Comparison of ENCODE assay signal across 19 cellular contexts in the genomic region with DNA sequence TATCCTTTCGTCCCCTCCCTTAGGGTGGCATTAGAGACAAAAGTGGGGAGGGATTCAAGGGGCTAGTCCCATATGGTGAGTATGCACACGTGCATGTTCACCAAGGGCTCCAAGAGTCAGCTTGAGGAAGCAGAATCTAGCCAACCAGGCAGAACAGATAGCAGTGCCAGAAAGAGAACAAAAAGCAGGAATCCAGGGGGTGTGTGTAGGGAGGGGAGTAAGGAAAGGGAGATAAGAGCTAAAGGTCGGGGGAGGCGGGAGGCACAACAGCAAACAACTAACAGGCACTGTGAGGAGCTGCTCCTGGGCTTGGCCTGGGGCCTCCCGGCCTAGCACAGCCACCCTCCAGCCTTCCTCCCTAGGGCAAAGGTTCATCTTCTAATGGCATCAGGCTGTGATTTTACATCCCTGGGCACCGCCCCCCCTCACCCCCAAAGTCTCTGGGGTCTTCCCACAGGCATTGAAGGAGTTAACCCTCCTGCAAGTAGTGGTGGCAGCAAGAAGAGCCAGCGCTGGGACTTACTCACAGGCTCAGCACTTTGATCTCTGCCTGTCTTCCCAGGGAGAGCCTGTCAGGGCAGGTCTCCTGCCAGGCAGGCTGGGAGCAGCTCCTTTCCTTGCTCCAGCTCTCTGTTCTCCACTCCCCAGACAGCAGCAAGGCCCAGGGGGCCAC. TPM values are rescaled to one million over a fixed set of nuclear protein-coding genes. Genes with fewer than 3 reads are reported as not detected.
A peak's percentile ranks its signal among the peaks of the same experiment; 100 is the strongest.
DNase-seq lines count a peak whose midpoint lies in the region; ATAC-seq and TF ChIP-seq lines count a peak whose summit lies in the region.
"Had no signal": no experiment of that assay in that cellular context is flagged by ENCODE, and none has a peak within 500 bp of the region (broad histone marks: within the 10 kb centered on the region; RNA-seq: fewer than 3 reads in every experiment).

No MANE protein-coding gene starts in this region.

- H3K27me3 ChIP-seq in adrenal gland, result no peaks in the 10 kb centered on the region
- no peaks in the 10 kb centered on the region for H3K27me3 ChIP-seq in prostate gland (replicated peaks; ENCODE audit: insufficient read depth)
- H3K27me3 ChIP-seq: brain microvascular endothelial cell, gastrocnemius medialis had no signal

- WGBS in adrenal gland, 4 donors, result 26 to 36% (median 34%) methylated on average over 5 to 7 of the region's 7 CpGs
- WGBS in prostate gland, result 39% methylated on average over 7 of the region's 7 CpGs

- ATAC-seq in left colon, result peak; percentile 70
- ATAC-seq: effector memory CD8-positive, alpha-beta T cell; gastrocnemius medialis had no signal

- TF ChIP-seq POLR2A in adrenal gland (IDR thresholded peaks at IDR 0.05) (peak in 1 of 2 donors; percentile 49), prostate gland (IDR thresholded peaks at IDR 0.05) (no peak)

- H3K4me3 ChIP-seq in adrenal gland, result no peak overlapping the region
- H3K4me3 ChIP-seq in prostate gland, result no peak overlapping the region
- H3K4me3 ChIP-seq: gastrocnemius medialis, SJSA1, tibial artery had no signal

- DNase-seq in HUDEP-2 (lab: John Stamatoyannopoulos, UW; ENCODE audit: unreplicated experiment in 76 of 76) (peak in 44 of 76 experiments; percentile 11 to 68 (median 41)), adrenal gland (peak in 6 of 7 donors; percentile 63 to 76 (median 68)), left colon (peak; percentile 58 to 73), prostate gland (ENCODE audit: low spot score) (peak; percentile 36), GM19240 (ENCODE audit: insufficient read length, low spot score) (no peak), pons (ENCODE audit: low spot score) (no peak), DMS53 (lab: John Stamatoyannopoulos, UW) (no peak), NCI-H526 (lab: John Stamatoyannopoulos, UW) (no peak)
- DNase-seq: brain microvascular endothelial cell; effector memory CD8-positive, alpha-beta T cell; gastrocnemius medialis; MM.1S; NCI-H2171 treated with DMSO at 0.1 percent for 48 hours; NK-92 treated with Interleukin-12 subunit alpha and Interleukin-12 subunit beta, amount 100 ng/mL, for 24 hours; stimulated activated CD4-positive, alpha-beta T cell treated with anti-CD3 and anti-CD28 coated beads, Interleukin-2, amount 100 ng/mL, for 24 hours; stimulated activated CD8-positive, alpha-beta memory T cell treated with anti-CD3 and anti-CD28 coated beads, Interleukin-4, amount 100 ng/mL, for 48 hours; tibial artery had no signal

- H3K27ac ChIP-seq in adrenal gland (peak overlapping the region in 4 of 5 donors; percentile 35 to 85 (median 71)), prostate gland (peak overlapping the region; percentile 47 to 57)
- H3K27ac ChIP-seq: brain microvascular endothelial cell, C4-2B, gastrocnemius medialis, SJSA1, tibial artery had no signal

- intact Hi-C loops in adrenal gland (cut with DNase I), result no loop called here
- intact Hi-C loops in left colon (cut with DNase I, micrococcal nuclease), result no loop called here
- intact Hi-C loops in prostate gland (cut with DNase I), result no loop called here

- TF ChIP-seq CTCF in adrenal gland (IDR thresholded peaks at IDR 0.05), result no peak
- no peak for TF ChIP-seq CTCF in prostate gland (IDR thresholded peaks at IDR 0.05)

- H3K36me3 ChIP-seq in adrenal gland (replicated peaks in 1 of 2) (no peaks in the 10 kb centered on the region), prostate gland (no peaks in the 10 kb centered on the region)
- H3K36me3 ChIP-seq: brain microvascular endothelial cell, gastrocnemius medialis, SJSA1 had no signal

- H3K4me1 ChIP-seq in adrenal gland (replicated peaks in 1 of 2) (peaks cover 34 to 38% of the 10 kb centered on the region in 2 donors), prostate gland (replicated peaks) (peaks cover 3% of the 10 kb centered on the region)
- H3K4me1 ChIP-seq: gastrocnemius medialis, SJSA1 had no signal

- H3K9me3 ChIP-seq in adrenal gland (replicated peaks in 1 of 3), result no peaks in the 10 kb centered on the region
- H3K9me3 ChIP-seq in prostate gland, result no peaks in the 10 kb centered on the region
- H3K9me3 ChIP-seq: gastrocnemius medialis, SJSA1, tibial artery had no signal

RNA-seq across cellular contexts. Expression of a gene that starts 12.4 kb away (rescaled TPM):
- 100 to 1,000 TPM in 2 of 8 donors, 10 to 100 TPM in 6; 65.5 to 118 (median 90.3) TPM for total RNA-seq in adrenal gland
- polyA plus RNA-seq in adrenal gland, result 100 to 1,000 TPM in 1 of 3 donors, 10 to 100 TPM in 2; 58.6 to 178 (median 60.8) TPM
- 10 to 100 TPM; 58.1 to 63.0 TPM for total RNA-seq in left colon
- total RNA-seq in prostate gland, result 10 to 100 TPM; 44.8 to 70.0 TPM

RNA-seq across cellular contexts. Expression of a gene that starts 35.8 kb away (rescaled TPM):
- total RNA-seq in adrenal gland (10 to 100 TPM in 7 of 8 donors, 1 to 10 TPM in 1; 7.1 to 57.8 (median 22.3) TPM), left colon (1 to 10 TPM; 6.1 to 7.9 TPM), prostate gland (10 to 100 TPM; 22.7 to 26.5 TPM)
- 100 to 1,000 TPM in 1 of 3 donors, 10 to 100 TPM in 1, 1 to 10 TPM in 1; 4.7 to 140 (median 96.6) TPM for polyA plus RNA-seq in adrenal gland

RNA-seq across cellular contexts. Expression of a gene that starts 52.9 kb away (rescaled TPM):
- total RNA-seq in adrenal gland, result 10 to 100 TPM; 10.5 to 30.8 (median 18.5) TPM
- polyA plus RNA-seq in adrenal gland, result 1 to 10 TPM; 5.9 to 9.8 (median 7.5) TPM
- total RNA-seq in left colon, result 10 to 100 TPM; 37.3 to 50.5 TPM
- total RNA-seq in prostate gland, result 10 to 100 TPM; 29.3 to 31.9 TPM

Comparison
In these comparisons a context has a peak if more than half of its experiments do, and no peak if none do; other contexts are left out.
1. DNase-seq: peak in HUDEP-2 (44 of 76), adrenal gland (6 of 7), left colon (2 of 2) and prostate gland (single experiment); none in GM19240 (single experiment), pons (single experiment), DMS53 (single experiment) and NCI-H526 (0 of 2).